19 cellular contexts compared by ENCODE assay signal in genomic region chr7:85054306-85054705, GRCh38.
DNase-seq lines count a peak whose midpoint lies in the region; ATAC-seq and TF ChIP-seq lines count a peak whose summit lies in the region.
"Had no signal": no experiment of that assay in that cellular context is flagged by ENCODE, and none has a peak within 500 bp of the region (broad histone marks: within the 10 kb centered on the region; RNA-seq: fewer than 3 reads in every experiment).

No MANE protein-coding gene starts in this region.

- H3K4me1 Mint-ChIP-seq in WTC11 = peaks cover 15% of the 10 kb centered on the region

- no peaks in the 10 kb centered on the region for H3K9me3 Mint-ChIP-seq in WTC11
- H3K9me3 Mint-ChIP-seq: CD8-positive, alpha-beta T cell; HFFc6 had no signal

- H3K14ac ChIP-seq in trophoblast cell (ENCODE audit: low read length) = no peak overlapping the region

- no peak overlapping the region for H3K4me2 ChIP-seq in trophoblast cell (ENCODE audit: low read length)
- H3K4me2 ChIP-seq: BLaER1 treated with 17β-estradiol and CSF1 and Interleukin-3, amounts not matched to agents 10 nM and 100 nM had no signal

- H2BK5ac ChIP-seq in trophoblast cell (ENCODE audit: low read depth, low read length, poor library complexity) = no peak overlapping the region

- no peaks in the 10 kb centered on the region for H3K9me3 ChIP-seq in HAP-1
- no peaks in the 10 kb centered on the region for H3K9me3 ChIP-seq in mesodermal cell (ENCODE audit: control insufficient read depth, low read length)
- no peaks in the 10 kb centered on the region for H3K9me3 ChIP-seq in trophoblast cell (ENCODE audit: insufficient read depth, low read depth, low read length)
- H3K9me3 ChIP-seq: BLaER1 treated with 17β-estradiol and CSF1 and Interleukin-3, amounts not matched to agents 10 nM and 100 nM had no signal

- H3K4me3 ChIP-seq in HAP-1 (no peak overlapping the region), mesodermal cell (ENCODE audit: extremely low read depth, insufficient read depth, low read length, poor library complexity, severe bottlenecking) (no peak overlapping the region), trophoblast cell (ENCODE audit: low read depth, low read length) (no peak overlapping the region)
- H3K4me3 ChIP-seq: BLaER1 treated with 17β-estradiol and CSF1 and Interleukin-3, amounts not matched to agents 10 nM and 100 nM had no signal

- no peak overlapping the region for H3K4me3 Mint-ChIP-seq in WTC11
- H3K4me3 Mint-ChIP-seq: CD8-positive, alpha-beta T cell; HFFc6 had no signal

- H4K8ac ChIP-seq in trophoblast cell (ENCODE audit: low read depth, low read length) = no peak overlapping the region

- no peak for TF ChIP-seq CTCF in WTC11 (IDR thresholded peaks at IDR 0.05)
- no peak for TF ChIP-seq CTCF in RWPE1 (conservative IDR thresholded peaks at IDR 0.05; ENCODE audit: low read depth)

- DNase-seq in HAP-1 (ENCODE audit: low spot score in 2 of 2) (peak; percentile 59 to 74), WTC11 (ENCODE audit: low spot score) (no peak), trophoblast cell (no peak), RWPE1 (ENCODE audit: low spot score) (no peak), NCI-H1092 (lab: John Stamatoyannopoulos, UW) (no peak), NCI-H510A (lab: John Stamatoyannopoulos, UW) (no peak)
- DNase-seq: Calu3; CD8-positive, alpha-beta T cell; DMS53; EL; HFFc6; MM.1S; NCI-H1092 treated with DMSO at 0.1 percent for 48 hours; NCI-H146; NCI-H2029 treated with DMSO at 0.1 percent for 48 hours; NCI-H774 had no signal

- in situ Hi-C loops in HAP-1 (cut with MboI; ENCODE audit: low sequenced_read_pairs) = no loop called here

- no peaks in the 10 kb centered on the region for H3K79me2 ChIP-seq in trophoblast cell (ENCODE audit: control insufficient read depth, insufficient read depth, low read length, poor library complexity)

- H2BK120ac ChIP-seq in trophoblast cell (ENCODE audit: insufficient read depth, low read length, poor library complexity) = no peak overlapping the region

- H3K27me3 ChIP-seq in HAP-1 (ENCODE audit: low read depth) = no peaks in the 10 kb centered on the region
- no peaks in the 10 kb centered on the region for H3K27me3 ChIP-seq in trophoblast cell (ENCODE audit: insufficient read depth, low read length)
- H3K27me3 ChIP-seq: BLaER1 treated with 17β-estradiol and CSF1 and Interleukin-3, amounts not matched to agents 10 nM and 100 nM had no signal

- CTCF ChIA-PET in WTC11 (lab: Charles Lee) (interaction anchor here (1.2 kb wide), 1 partner anchor 13 kb away, joined by 5 read pairs; no protein-coding TSS in a partner anchor), RWPE1 (lab: Yijun Ruan, JAX) (no interaction called here)

- no peaks in the 10 kb centered on the region for H3K27me3 Mint-ChIP-seq in WTC11 (ENCODE audit: low read depth)

- no peak overlapping the region for H2BK12ac ChIP-seq in trophoblast cell (ENCODE audit: low read length)

- H3K23ac ChIP-seq in trophoblast cell (ENCODE audit: low read length) = no peak overlapping the region

- no peaks in the 10 kb centered on the region for H3K79me1 ChIP-seq in trophoblast cell (ENCODE audit: low read length)

- no peaks in the 10 kb centered on the region for H3K36me3 ChIP-seq in HAP-1 (replicated peaks)
- no peaks in the 10 kb centered on the region for H3K36me3 ChIP-seq in mesodermal cell (ENCODE audit: control insufficient read depth, insufficient read depth, low read length)
- no peaks in the 10 kb centered on the region for H3K36me3 ChIP-seq in trophoblast cell (ENCODE audit: control insufficient read depth in 1 of 2, insufficient read depth in 2 of 2, low read length in 2 of 2)
- H3K36me3 ChIP-seq: BLaER1 treated with 17β-estradiol and CSF1 and Interleukin-3, amounts not matched to agents 10 nM and 100 nM had no signal

- no peak overlapping the region for H3K18ac ChIP-seq in trophoblast cell (ENCODE audit: low read length)

- H3K27ac ChIP-seq in mesodermal cell (ENCODE audit: low read depth, low read length, severe bottlenecking) (peak overlapping the region; percentile 30), trophoblast cell (ENCODE audit: low read depth, low read length) (peak overlapping the region; percentile 26), RWPE1 (no peak overlapping the region)
- H3K27ac ChIP-seq: BLaER1 treated with 17β-estradiol and CSF1 and Interleukin-3, amounts not matched to agents 10 nM and 100 nM had no signal

- ATAC-seq in WTC11 = peak; percentile 70
- no peak for ATAC-seq in HG03442 (IDR thresholded peaks at IDR 0.05; ENCODE audit: unreplicated experiment)
- ATAC-seq: CD8-positive, alpha-beta T cell had no signal

- H4K12ac ChIP-seq in trophoblast cell (ENCODE audit: low read depth, low read length) = no peak overlapping the region

- no peak overlapping the region for H3K4ac ChIP-seq in trophoblast cell (ENCODE audit: low read depth, low read length)

- POLR2A ChIA-PET in WTC11 (lab: Charles Lee) (no interaction called here), RWPE1 (lab: Yijun Ruan, JAX; ENCODE audit: low non-redundant PET) (no interaction called here)

- H3K36me3 Mint-ChIP-seq in WTC11 = no peaks in the 10 kb centered on the region
- H3K36me3 Mint-ChIP-seq: CD8-positive, alpha-beta T cell had no signal

- H3K4me1 ChIP-seq in HAP-1 (peaks cover 14% of the 10 kb centered on the region), mesodermal cell (ENCODE audit: control insufficient read depth, insufficient read depth, low read length, poor library complexity, severe bottlenecking) (no peaks in the 10 kb centered on the region), trophoblast cell (ENCODE audit: control insufficient read depth in 1 of 2, insufficient read depth in 2 of 2, low read length in 2 of 2) (no peaks in the 10 kb centered on the region)
- H3K4me1 ChIP-seq: BLaER1 treated with 17β-estradiol and CSF1 and Interleukin-3, amounts not matched to agents 10 nM and 100 nM had no signal

- no peak overlapping the region for H4K91ac ChIP-seq in trophoblast cell (ENCODE audit: low read depth, low read length)

- no peak overlapping the region for H3K27ac Mint-ChIP-seq in WTC11
- H3K27ac Mint-ChIP-seq: CD8-positive, alpha-beta T cell; HFFc6 had no signal

- H2AFZ ChIP-seq in trophoblast cell (ENCODE audit: insufficient read depth, low read length, poor library complexity) = no peak overlapping the region

- H2AK5ac ChIP-seq in trophoblast cell (ENCODE audit: low read length) = no peak overlapping the region

- H3K9ac ChIP-seq in trophoblast cell (ENCODE audit: low read length) = no peak overlapping the region
- H3K9ac ChIP-seq: BLaER1 treated with 17β-estradiol and CSF1 and Interleukin-3, amounts not matched to agents 10 nM and 100 nM had no signal

TF ChIP-seq in WTC11, 78 proteins besides CTCF, POLR2A, EP300 and RAD21 (continues in another document):
- TF ChIP-seq GTF2I (CRISPR knock-in tag; conservative IDR thresholded peaks at IDR 0.05) (no peak), SMAD3 (CRISPR knock-in tag; IDR thresholded peaks at IDR 0.05; ENCODE audit: borderline replicate concordance) (no peak), NR3C1 (CRISPR knock-in tag; conservative IDR thresholded peaks at IDR 0.05; ENCODE audit: low read depth) (no peak), EMX1 (CRISPR knock-in tag; IDR thresholded peaks at IDR 0.05) (no peak), ZBTB43 (CRISPR knock-in tag; IDR thresholded peaks at IDR 0.05) (no peak), ESRRA (CRISPR knock-in tag; IDR thresholded peaks at IDR 0.05; ENCODE audit: borderline replicate concordance) (no peak), ZNF671 (CRISPR knock-in tag; IDR thresholded peaks at IDR 0.05) (no peak), ATF2 (CRISPR knock-in tag; IDR thresholded peaks at IDR 0.05; ENCODE audit: borderline replicate concordance, low read depth) (no peak), TEAD4 (CRISPR knock-in tag; IDR thresholded peaks at IDR 0.05) (no peak), ZNF416 (CRISPR knock-in tag; IDR thresholded peaks at IDR 0.05) (no peak), TEAD1 (CRISPR knock-in tag; IDR thresholded peaks at IDR 0.05) (no peak), ZSCAN18 (CRISPR knock-in tag; IDR thresholded peaks at IDR 0.05) (no peak)

Comparison
In these comparisons a context has a peak if more than half of its experiments do, and no peak if none do; other contexts are left out.
1. DNase-seq: peak in HAP-1 (2 of 2); none in WTC11 (single experiment), trophoblast cell (0 of 2), RWPE1 (single experiment), NCI-H1092 (single experiment) and NCI-H510A (single experiment).